ENCODE assay signal across 33 cellular contexts in genomic region chr12:52293926-52294325, GRCh38. TPM values are rescaled to one million over a fixed set of nuclear protein-coding genes. Genes with fewer than 3 reads are reported as not detected.
"Had no signal": no experiment of that assay in that cellular context is flagged by ENCODE, and none has a peak within 500 bp of the region (broad histone marks: within the 10 kb centered on the region; RNA-seq: fewer than 3 reads in every experiment).

No MANE protein-coding gene starts in this region.

- H3K4me3 ChIP-seq: esophagus muscularis mucosa, gastroesophageal sphincter, heart right ventricle, lower lobe of right lung, prostate gland, right atrium auricular region, smooth muscle cell, testis, tibial artery, uterus had no signal

- ATAC-seq: foreskin keratinocyte; gastroesophageal sphincter; heart right ventricle; left ventricle myocardium superior; lower lobe of right lung; natural killer cell; sciatic nerve; stimulated activated memory B cell treated with anti-CD40 and anti-IgM and Interleukin-4, amounts not matched to agents 10 μg/mL and 1 μg/mL and 100 μg/mL, for 72 hours; stimulated activated naive CD8-positive, alpha-beta T cell treated with anti-CD3 and anti-CD28 coated beads, Interleukin-15, Interleukin-2, amounts not matched to agents 100 U/mL and 50 U/mL, for 24 hours had no signal

- H3K36me3 ChIP-seq: esophagus muscularis mucosa, gastroesophageal sphincter, heart right ventricle, lower lobe of right lung, prostate gland, right atrium auricular region, tibial artery, uterus had no signal

- H3K27ac ChIP-seq: esophagus muscularis mucosa, foreskin keratinocyte, gastroesophageal sphincter, heart right ventricle, lower lobe of right lung, parathyroid adenoma, prostate gland, right atrium auricular region, testis, tibial artery, uterus had no signal

- H3K9me3 ChIP-seq: esophagus muscularis mucosa, gastroesophageal sphincter, heart right ventricle, lower lobe of right lung, prostate gland, right atrium auricular region, testis, tibial artery, uterus had no signal

- H3K27me3 ChIP-seq: right atrium auricular region, testis, uterus had no signal

- H3K4me1 Mint-ChIP-seq: stimulated activated memory B cell treated with anti-CD40 and anti-IgM and Interleukin-4, amounts not matched to agents 10 μg/mL and 1 μg/mL and 100 μg/mL, for 72 hours had no signal

- H3K4me1 ChIP-seq: esophagus muscularis mucosa, foreskin keratinocyte, gastroesophageal sphincter, heart right ventricle, lower lobe of right lung, parathyroid adenoma, prostate gland, right atrium auricular region, testis, tibial artery, uterus had no signal

- H3K4me3 Mint-ChIP-seq: dendritic cell treated with granulocyte-macrophage colony-stimulating factor and Interleukin-4, amounts not matched to agents 40 ng/mL and 50 ng/mL, for 4 days; stimulated activated memory B cell treated with anti-CD40 and anti-IgM and Interleukin-4, amounts not matched to agents 10 μg/mL and 1 μg/mL and 100 μg/mL, for 72 hours; type B pancreatic cell had no signal

- H3K9ac ChIP-seq: parathyroid adenoma had no signal

- H3K9me3 Mint-ChIP-seq: dendritic cell treated with granulocyte-macrophage colony-stimulating factor and Interleukin-4, amounts not matched to agents 40 ng/mL and 50 ng/mL, for 4 days; natural killer cell; stimulated activated memory B cell treated with anti-CD40 and anti-IgM and Interleukin-4, amounts not matched to agents 10 μg/mL and 1 μg/mL and 100 μg/mL, for 72 hours; type B pancreatic cell had no signal

- DNase-seq: effector CD8-positive, alpha-beta T cell; foreskin keratinocyte; heart right ventricle; hippocampal formation; kidney glomerular epithelial cell; left ventricle myocardium superior; lower lobe of right lung; natural killer cell; occipital lobe; stimulated activated CD4-positive, alpha-beta T cell treated with anti-CD3 and anti-CD28 coated beads, Interleukin-12 subunit alpha, Interleukin-12 subunit beta, amount 100 ng/mL, for 4 hours; stimulated activated CD4-positive, alpha-beta T cell treated with anti-CD3 and anti-CD28 coated beads, Interleukin-1b, Interleukin-23, amount 100 ng/mL, for 48 hours; stimulated activated CD4-positive, alpha-beta T cell treated with anti-CD3 and anti-CD28 coated beads, Interleukin-4, amount 100 ng/mL, for 24 hours; stimulated activated naive CD8-positive, alpha-beta T cell treated with anti-CD3 and anti-CD28 coated beads, Interleukin-15, Interleukin-2, amounts not matched to agents 100 U/mL and 50 U/mL, for 24 hours; substantia nigra; testis; tibial artery; uterus had no signal

- H3K27ac Mint-ChIP-seq: dendritic cell treated with granulocyte-macrophage colony-stimulating factor and Interleukin-4, amounts not matched to agents 40 ng/mL and 50 ng/mL, for 4 days; natural killer cell; stimulated activated memory B cell treated with anti-CD40 and anti-IgM and Interleukin-4, amounts not matched to agents 10 μg/mL and 1 μg/mL and 100 μg/mL, for 72 hours; type B pancreatic cell had no signal

- H3K36me3 Mint-ChIP-seq: natural killer cell; stimulated activated memory B cell treated with anti-CD40 and anti-IgM and Interleukin-4, amounts not matched to agents 10 μg/mL and 1 μg/mL and 100 μg/mL, for 72 hours; type B pancreatic cell had no signal

RNA-seq across cellular contexts. Expression of gene KRT81, which starts 2.6 kb away (rescaled TPM):
- total RNA-seq: cerebellum, endothelial cell of umbilical vein, fibroblast of lung, foreskin keratinocyte, heart right ventricle, left ventricle myocardium superior, lower lobe of right lung, mononuclear cell, occipital lobe, right atrium auricular region, sciatic nerve, uterus had no signal
- polyA plus RNA-seq: endothelial cell of umbilical vein, fibroblast of lung, heart right ventricle, neural cell had no signal

RNA-seq across cellular contexts. Expression of gene KRT86, which starts 19.5 kb away (rescaled TPM):
- total RNA-seq: cerebellum, endothelial cell of umbilical vein, left ventricle myocardium superior, right atrium auricular region, smooth muscle cell had no signal
- polyA plus RNA-seq: endothelial cell of umbilical vein, neural cell, smooth muscle cell had no signal

RNA-seq across cellular contexts. Expression of gene KRT83, which starts 27.3 kb away (rescaled TPM):
- total RNA-seq: cerebellum, endothelial cell of umbilical vein, epithelial cell of proximal tubule, esophagus muscularis mucosa, fibroblast of lung, foreskin keratinocyte, gastroesophageal sphincter, heart right ventricle, left ventricle myocardium superior, lower lobe of right lung, mononuclear cell, natural killer cell, occipital lobe, right atrium auricular region, sciatic nerve, smooth muscle cell had no signal
- polyA plus RNA-seq: endothelial cell of umbilical vein, fibroblast of lung, foreskin keratinocyte, heart right ventricle, neural cell, smooth muscle cell had no signal
